ENCODE assay signal across 1 cellular context in genomic region chr6:43410776-43411175, GRCh38. TPM values are rescaled to one million over a fixed set of nuclear protein-coding genes. Genes with fewer than 3 reads are reported as not detected.
"Had no signal": no experiment of that assay in that cellular context is flagged by ENCODE, and none has a peak within 500 bp of the region (broad histone marks: within the 10 kb centered on the region; RNA-seq: fewer than 3 reads in every experiment).

No MANE protein-coding gene starts in this region.

RNA-seq across cellular contexts. Expression of gene DLK2, which starts 44.6 kb away (rescaled TPM):
- total RNA-seq: NCI-H460 had no signal
